Comparison of ENCODE assay signal across 8 cellular contexts in genomic region chr17:51121620-51122472, GRCh38. TPM values are rescaled to one million over a fixed set of nuclear protein-coding genes. Genes with fewer than 3 reads are reported as not detected.
DNase-seq lines count a peak whose midpoint lies in the region; ATAC-seq and TF ChIP-seq lines count a peak whose summit lies in the region.

No MANE protein-coding gene starts in this region.

- H3K27me3 Mint-ChIP-seq in activated CD4-positive, alpha-beta memory T cell treated with anti-CD3 and anti-CD28 coated beads for 36 hours: no peaks in the 10 kb centered on the region

- ATAC-seq in HG02610 (IDR thresholded peaks at IDR 0.05; ENCODE audit: unreplicated experiment) (peak; percentile 44), right lobe of liver (peak; percentile 72 to 81 (median 75)), GM19455 (IDR thresholded peaks at IDR 0.05; ENCODE audit: unreplicated experiment) (no peak)

- intact Hi-C loops in activated CD4-positive, alpha-beta memory T cell treated with anti-CD3 and anti-CD28 coated beads for 36 hours (cut with micrococcal nuclease): loop anchor here (1.0 kb wide), 5 partner anchors 25 to 255 kb away; partner anchors contain the start of genes MBTD1, NME1, NME2 and UTP18
- intact Hi-C loops in dorsolateral prefrontal cortex (cut with DNase I): loop anchor here (1.0 to 5.0 kb wide), 3 partner anchors 31 to 65 kb away; partner anchors contain the start of genes NME1 (in 1 of the 2) and NME2 (in 1 of the 2)
- intact Hi-C loops in right lobe of liver (cut with DNase I): no loop called here

- H3K9me2 ChIP-seq in DOHH2 (replicated peaks; ENCODE audit: control insufficient read depth, low read length): no peaks in the 10 kb centered on the region

- no peak for TF ChIP-seq CTCF in DOHH2 (IDR thresholded peaks at IDR 0.05; ENCODE audit: low read depth, low read length, poor library complexity, severe bottlenecking)
- no peak for TF ChIP-seq CTCF in dorsolateral prefrontal cortex (IDR thresholded peaks at IDR 0.05 in 54 of 56, conservative IDR thresholded peaks at IDR 0.05 in 2 of 56; ENCODE audit: low read depth in 1 of 56, partially characterized antibody in 56 of 56)
- no peak for TF ChIP-seq CTCF in right lobe of liver (IDR thresholded peaks at IDR 0.05)

- POLR2A ChIA-PET in activated CD4-positive, alpha-beta memory T cell treated with anti-CD3 and anti-CD28 coated beads for 36 hours (lab: Charles Lee): interaction anchor here (2.2 to 3.1 kb wide), 2 partner anchors 31 to 256 kb away, joined by 16 to 22 read pairs; partner anchors contain the start of genes NME1 and TOB1

- H3K9me3 ChIP-seq in DOHH2 (ENCODE audit: control insufficient read depth, insufficient read depth, low read length): no peaks in the 10 kb centered on the region
- no peaks in the 10 kb centered on the region for H3K9me3 ChIP-seq in right lobe of liver

- H4K20me1 ChIP-seq in DOHH2 (ENCODE audit: control insufficient read depth, insufficient read depth, low read depth, low read length): peaks cover 11% of the 10 kb centered on the region

- peak overlapping the region; percentile 83 for H3K4me3 ChIP-seq in DOHH2 (ENCODE audit: low read length)
- peak overlapping the region; percentile 41 to 100 (median 96) for H3K4me3 ChIP-seq in dorsolateral prefrontal cortex
- peak overlapping the region; percentile 29 to 87 (median 56) for H3K4me3 ChIP-seq in right lobe of liver

- H3K9me3 Mint-ChIP-seq in activated CD4-positive, alpha-beta memory T cell treated with anti-CD3 and anti-CD28 coated beads for 36 hours: no peaks in the 10 kb centered on the region

- H3K36me3 Mint-ChIP-seq in activated CD4-positive, alpha-beta memory T cell treated with anti-CD3 and anti-CD28 coated beads for 36 hours: no peaks in the 10 kb centered on the region

- H3K36me3 ChIP-seq in DOHH2 (ENCODE audit: control insufficient read depth, low read length) (peaks cover 6% of the 10 kb centered on the region), right lobe of liver (no peaks in the 10 kb centered on the region)

- CTCF ChIA-PET in activated CD4-positive, alpha-beta memory T cell treated with anti-CD3 and anti-CD28 coated beads for 36 hours (lab: Charles Lee): interaction anchor here (1.7 to 3.5 kb wide), 2 partner anchors 26 to 31 kb away, joined by 8 to 31 read pairs; partner anchors contain the start of gene NME1

- H3K4me2 ChIP-seq in DOHH2 (ENCODE audit: low read length): peak overlapping the region; percentile 94

- DNase-seq in NCI-H526 (lab: John Stamatoyannopoulos, UW) (peak; percentile 71 to 84), dorsolateral prefrontal cortex (peak; percentile 40 to 84 (median 66)), right lobe of liver (peak; percentile 92 to 94 (median 94))
- DNase-seq in activated CD4-positive, alpha-beta memory T cell treated with anti-CD3 and anti-CD28 coated beads for 36 hours: peak; percentile 95
- DNase-seq in stimulated activated CD4-positive, alpha-beta T cell treated with anti-CD3 and anti-CD28 coated beads, Interleukin-2, amount 100 ng/mL, for 48 hours: peak; percentile 83 to 87

- peaks cover 35% of the 10 kb centered on the region for H3K4me1 Mint-ChIP-seq in activated CD4-positive, alpha-beta memory T cell treated with anti-CD3 and anti-CD28 coated beads for 36 hours (ENCODE audit: low read depth)

- H3K79me2 ChIP-seq in DOHH2 (ENCODE audit: control insufficient read depth, low read length): peaks cover 44% of the 10 kb centered on the region

- H3K27ac Mint-ChIP-seq in activated CD4-positive, alpha-beta memory T cell treated with anti-CD3 and anti-CD28 coated beads for 36 hours: peak overlapping the region; percentile 98

- H3K27ac ChIP-seq in DOHH2 (ENCODE audit: low read depth, low read length): peak overlapping the region; percentile 67
- H3K27ac ChIP-seq in dorsolateral prefrontal cortex: peak overlapping the region; percentile 67 to 99 (median 96)
- H3K27ac ChIP-seq in right lobe of liver: peak overlapping the region; percentile 90 to 99 (median 96)

- H3K27me3 ChIP-seq in DOHH2 (ENCODE audit: control insufficient read depth, low read length) (no peaks in the 10 kb centered on the region), dorsolateral prefrontal cortex (no peaks in the 10 kb centered on the region), right lobe of liver (no peaks in the 10 kb centered on the region)

- 0 out of 2 replicates have a peak, but pooled peaks cover 2% of the 10 kb centered on the region for H3F3A ChIP-seq in DOHH2 (ENCODE audit: control insufficient read depth, insufficient read depth)

- WGBS in right lobe of liver (ENCODE audit: insufficient coverage, low coverage, low lambda C conversion rate, missing lambda C conversion rate): 19% methylated on average over 19 of the region's 23 CpGs

- TF ChIP-seq POLR2A in right lobe of liver (IDR thresholded peaks at IDR 0.05): peak; percentile 89

- H3K4me1 ChIP-seq in DOHH2 (ENCODE audit: control insufficient read depth, low read length) (peaks cover 31% of the 10 kb centered on the region), right lobe of liver (peaks cover 0 to 45% (median 12%) of the 10 kb centered on the region in 4 donors)

- peak overlapping the region; percentile 94 for H3K4me3 Mint-ChIP-seq in activated CD4-positive, alpha-beta memory T cell treated with anti-CD3 and anti-CD28 coated beads for 36 hours

RNA-seq across cellular contexts. Expression of gene SPAG9, which starts 1.2 kb away (rescaled TPM):
- total RNA-seq in activated CD4-positive, alpha-beta memory T cell treated with anti-CD3 and anti-CD28 coated beads for 36 hours: 10 to 100 TPM; 58.0 to 58.7 TPM
- total RNA-seq in dorsolateral prefrontal cortex: 100 to 1,000 TPM; 177 to 522 (median 260) TPM
- 10 to 100 TPM; 35.2 to 49.7 (median 43.3) TPM for total RNA-seq in right lobe of liver

RNA-seq across cellular contexts. Expression of gene NME1, which starts 31.5 kb away (rescaled TPM):
- total RNA-seq in activated CD4-positive, alpha-beta memory T cell treated with anti-CD3 and anti-CD28 coated beads for 36 hours: 100 to 1,000 TPM; 235 to 238 TPM
- 100 to 1,000 TPM in 28 of 120 experiments, 10 to 100 TPM in 92; 27.3 to 129 (median 82.4) TPM for total RNA-seq in dorsolateral prefrontal cortex
- 10 to 100 TPM; 31.1 to 88.1 (median 47.0) TPM for total RNA-seq in right lobe of liver

RNA-seq across cellular contexts. Expression of gene NME2, which starts 44.4 kb away (rescaled TPM):
- total RNA-seq in activated CD4-positive, alpha-beta memory T cell treated with anti-CD3 and anti-CD28 coated beads for 36 hours: 100 to 1,000 TPM; 790 to 814 TPM
- total RNA-seq in dorsolateral prefrontal cortex (100 to 1,000 TPM in 119 of 120 experiments, 10 to 100 TPM in 1; 99.4 to 250 (median 169) TPM), right lobe of liver (100 to 1,000 TPM; 123 to 422 (median 176) TPM)

Comparison
In these comparisons a context has a peak if more than half of its experiments do, and no peak if none do; other contexts are left out.
1. intact Hi-C loops: an anchor here in activated CD4-positive, alpha-beta memory T cell treated with anti-CD3 and anti-CD28 coated beads for 36 hours (1.0 kb wide) and dorsolateral prefrontal cortex (1.0 to 5.0 kb wide); none called in right lobe of liver.